ENCODE assay signal across 9 cellular contexts in genomic region chr2:191927991-191928390, GRCh38.
DNase-seq lines count a peak whose midpoint lies in the region; ATAC-seq, FAIRE-seq and TF ChIP-seq lines count a peak whose summit lies in the region.
"Had no signal": no experiment of that assay in that cellular context is flagged by ENCODE, and none has a peak within 500 bp of the region (broad histone marks: within the 10 kb centered on the region; RNA-seq: fewer than 3 reads in every experiment).

No MANE protein-coding gene starts in this region.

- H2AK5ac ChIP-seq in H1 (ENCODE audit: low read depth, low read length) = no peak overlapping the region

- no peaks in the 10 kb centered on the region for H3K36me3 ChIP-seq in H1 (ENCODE audit: control insufficient read depth in 2 of 4, insufficient read depth in 4 of 4, low read length in 3 of 4)

- no peak for ATAC-seq in HG03521 (IDR thresholded peaks at IDR 0.05; ENCODE audit: unreplicated experiment)

- no peak for TF ChIP-seq RAD21 in H1 (IDR thresholded peaks at IDR 0.05 in 1 of 2, conservative IDR thresholded peaks at IDR 0.05 in 1 of 2; ENCODE audit: low read depth in 2 of 2, low read length in 2 of 2)

- TF ChIP-seq EP300 in H1 (IDR thresholded peaks at IDR 0.05; ENCODE audit: borderline replicate concordance in 1 of 2, low read depth in 2 of 2, low read length in 2 of 2) = no peak

- no peak for DNase-seq in GM12892 (ENCODE audit: insufficient read length)
- DNase-seq in NCI-H2107 treated with DMSO at 0.1 percent for 48 hours (lab: John Stamatoyannopoulos, UW; ENCODE audit: unreplicated experiment) = peak; percentile 85
- no peak for DNase-seq in H1 (ENCODE audit: low read depth in 1 of 2, low spot score in 2 of 2)
- DNase-seq in osteocyte (ENCODE audit: extremely low spot score, unreplicated experiment) = no peak
- DNase-seq in activated CD4-positive, alpha-beta T cell treated with anti-CD3 and anti-CD28 coated beads, Interleukin-2, amount 10 ng/mL, durations not matched to agents 7 days and 5 days = no peak
- no peak for DNase-seq in occipital lobe (lab: John Stamatoyannopoulos, UW)
- DNase-seq: activated B cell treated with CpG ODN at 0.5 μM for 24 hours had no signal

- TF ChIP-seq CTCF in H1 (IDR thresholded peaks at IDR 0.05; ENCODE audit: control extremely low read depth in 1 of 3, insufficient read depth in 1 of 3, low read depth in 1 of 3, low read length in 3 of 3) (no peak), osteocyte (IDR thresholded peaks at IDR 0.05) (no peak)

- H2BK12ac ChIP-seq in H1 (ENCODE audit: low read depth, low read length) = no peak overlapping the region

- H3K79me2 ChIP-seq in H1 (ENCODE audit: control insufficient read depth in 1 of 2, insufficient read depth in 2 of 2, low read length in 2 of 2) = no peaks in the 10 kb centered on the region

- FAIRE-seq in GM12892 (lab: Jason Lieb, UNC) (peak; percentile 64), H1 (lab: Jason Lieb, UNC) (no peak)

- no peak overlapping the region for H4K8ac ChIP-seq in H1 (ENCODE audit: extremely low read depth, insufficient read depth, low read length)

- H3K4me3 ChIP-seq in H1 (ENCODE audit: extremely low read depth in 1 of 4, insufficient read depth in 2 of 4, low read depth in 3 of 4, low read length in 4 of 4) = peak overlapping the region in 1 of 4 experiments; percentile 28; a peak in 1 of 8 replicates

- H4K91ac ChIP-seq in H1 (replicated peaks; ENCODE audit: insufficient read length, low read length) = no peak overlapping the region

- H3K56ac ChIP-seq in H1 (replicated peaks; ENCODE audit: insufficient read length, low read depth, low read length) = no peak overlapping the region

- H3K18ac ChIP-seq in H1 (ENCODE audit: extremely low read depth, low read length) = peak overlapping the region; percentile 25; the same call in 1 of the 2 replicates

- peak overlapping the region; percentile 18 for H2BK120ac ChIP-seq in H1 (replicated peaks; ENCODE audit: low read depth, low read length)

- no peak overlapping the region for H2BK15ac ChIP-seq in H1 (ENCODE audit: low read length)

- no peaks in the 10 kb centered on the region for H3K79me1 ChIP-seq in H1 (ENCODE audit: low read depth, low read length)

- no peaks in the 10 kb centered on the region for H4K20me1 ChIP-seq in H1 (replicated peaks in 1 of 2; ENCODE audit: control insufficient read depth in 1 of 2, insufficient read depth in 2 of 2, low read length in 2 of 2)

- H4K5ac ChIP-seq in H1 (ENCODE audit: insufficient read length, low read depth, low read length) = peak overlapping the region; percentile 23

- peak overlapping the region; percentile 11 for H3K4me3 Mint-ChIP-seq in osteocyte (ENCODE audit: unreplicated experiment)
- no peak overlapping the region for H3K4me3 Mint-ChIP-seq in activated CD4-positive, alpha-beta T cell treated with anti-CD3 and anti-CD28 coated beads, Interleukin-2, amount 10 ng/mL, durations not matched to agents 7 days and 5 days
- H3K4me3 Mint-ChIP-seq: activated B cell treated with CpG ODN at 0.5 μM for 24 hours; activated naive CD8-positive, alpha-beta T cell had no signal

- H3K4me2 ChIP-seq in H1 (ENCODE audit: insufficient read depth in 1 of 2, low read depth in 2 of 2, low read length in 2 of 2) = peak overlapping the region; percentile 43 to 63

- H3K27me3 Mint-ChIP-seq in osteocyte (ENCODE audit: unreplicated experiment) = no peaks in the 10 kb centered on the region
- peaks cover 8% of the 10 kb centered on the region for H3K27me3 Mint-ChIP-seq in activated CD4-positive, alpha-beta T cell treated with anti-CD3 and anti-CD28 coated beads, Interleukin-2, amount 10 ng/mL, durations not matched to agents 7 days and 5 days
- H3K27me3 Mint-ChIP-seq: activated B cell treated with CpG ODN at 0.5 μM for 24 hours had no signal

- no peak for TF ChIP-seq POLR2A in GM12892 (IDR thresholded peaks at IDR 0.05; ENCODE audit: low read depth, low read length)
- TF ChIP-seq POLR2A in H1 (IDR thresholded peaks at IDR 0.05; ENCODE audit: control extremely low read depth in 1 of 2, low read depth in 2 of 2, low read length in 2 of 2) = no peak

- POLR2A ChIA-PET in H1 (lab: Charles Lee; ENCODE audit: partially characterized antibody) = no interaction called here
- POLR2A ChIA-PET in activated CD4-positive, alpha-beta T cell treated with anti-CD3 and anti-CD28 coated beads, Interleukin-2, amount 10 ng/mL, durations not matched to agents 7 days and 5 days (lab: Charles Lee) = no interaction called here

- CTCF ChIA-PET in H1 (lab: Charles Lee; ENCODE audit: partially characterized antibody) = interaction anchor here (1.0 to 2.0 kb wide), 6 partner anchors 11 to 116 kb away, joined by 3 to 6 read pairs (median 4); no protein-coding TSS in a partner anchor
- CTCF ChIA-PET in activated CD4-positive, alpha-beta T cell treated with anti-CD3 and anti-CD28 coated beads, Interleukin-2, amount 10 ng/mL, durations not matched to agents 7 days and 5 days (lab: Charles Lee) = no interaction called here

- H3K27ac ChIP-seq in H1 (ENCODE audit: low read depth, low read length) = no peak overlapping the region

- peaks cover 37% of the 10 kb centered on the region for H3K4me1 Mint-ChIP-seq in osteocyte (ENCODE audit: unreplicated experiment)
- H3K4me1 Mint-ChIP-seq in activated CD4-positive, alpha-beta T cell treated with anti-CD3 and anti-CD28 coated beads, Interleukin-2, amount 10 ng/mL, durations not matched to agents 7 days and 5 days = no peaks in the 10 kb centered on the region

- no peaks in the 10 kb centered on the region for H3K23me2 ChIP-seq in H1 (ENCODE audit: low read depth, low read length)

- peak overlapping the region; percentile 37; the same call in 1 of the 2 replicates for H2BK5ac ChIP-seq in H1 (ENCODE audit: low read depth, low read length)

- H3K14ac ChIP-seq in H1 (ENCODE audit: insufficient read length) = no peak overlapping the region

- no peaks in the 10 kb centered on the region for H3K9me3 Mint-ChIP-seq in osteocyte (ENCODE audit: unreplicated experiment)
- no peaks in the 10 kb centered on the region for H3K9me3 Mint-ChIP-seq in activated CD4-positive, alpha-beta T cell treated with anti-CD3 and anti-CD28 coated beads, Interleukin-2, amount 10 ng/mL, durations not matched to agents 7 days and 5 days
- H3K9me3 Mint-ChIP-seq: activated B cell treated with CpG ODN at 0.5 μM for 24 hours had no signal

- no peak overlapping the region for H3K9ac ChIP-seq in H1 (replicated peaks in 1 of 4; ENCODE audit: extremely low read depth in 1 of 4, low read depth in 3 of 4, low read length in 3 of 4)

- no peaks in the 10 kb centered on the region for H3K27me3 ChIP-seq in H1 (replicated peaks in 1 of 4; ENCODE audit: control insufficient read depth in 3 of 4, extremely low read depth in 1 of 4, insufficient read depth in 3 of 4, low read length in 3 of 4)

- H2BK20ac ChIP-seq in H1 (ENCODE audit: low read length) = no peak overlapping the region

- H3K4me1 ChIP-seq in H1 (replicated peaks in 1 of 4; ENCODE audit: control insufficient read depth in 3 of 4, insufficient read depth in 4 of 4, low read length in 3 of 4) = peaks cover 0 to 12% (median 9%) of the 10 kb centered on the region in 4 experiments; a peak in 4 of 7 replicates

- H2AFZ ChIP-seq in H1 (ENCODE audit: low read length) = peak overlapping the region; percentile 93; the same call in 1 of the 2 replicates

- no peaks in the 10 kb centered on the region for H3K36me3 Mint-ChIP-seq in osteocyte (ENCODE audit: unreplicated experiment)
- H3K36me3 Mint-ChIP-seq in activated CD4-positive, alpha-beta T cell treated with anti-CD3 and anti-CD28 coated beads, Interleukin-2, amount 10 ng/mL, durations not matched to agents 7 days and 5 days (ENCODE audit: low read depth) = no peaks in the 10 kb centered on the region
- H3K36me3 Mint-ChIP-seq: activated naive CD8-positive, alpha-beta T cell had no signal

- WGBS in H1 (ENCODE audit: extremely low coverage in 1 of 2, insufficient coverage in 1 of 2, insufficient read length in 1 of 2, insufficient replicate concordance in 2 of 2, low coverage in 1 of 2, low lambda C conversion rate in 2 of 2, missing lambda C conversion rate in 1 of 2), 2 experiments = 37% methylated on average over 3 of the region's 3 CpGs; no CpG with 5 or more reads in 1 of the 2 experiments

- no peak overlapping the region for H3K4ac ChIP-seq in H1 (replicated peaks; ENCODE audit: insufficient read length, low read depth, low read length)

- peak overlapping the region; percentile 90 for H3K27ac Mint-ChIP-seq in osteocyte (ENCODE audit: unreplicated experiment)
- no peak overlapping the region for H3K27ac Mint-ChIP-seq in activated CD4-positive, alpha-beta T cell treated with anti-CD3 and anti-CD28 coated beads, Interleukin-2, amount 10 ng/mL, durations not matched to agents 7 days and 5 days
- H3K27ac Mint-ChIP-seq: activated B cell treated with CpG ODN at 0.5 μM for 24 hours; activated naive CD8-positive, alpha-beta T cell had no signal

- no peak overlapping the region for H3K23ac ChIP-seq in H1 (ENCODE audit: insufficient read length)

- no peaks in the 10 kb centered on the region for H3K9me3 ChIP-seq in H1 (ENCODE audit: insufficient read depth in 2 of 2, low read depth in 1 of 2, low read length in 1 of 2)

TF ChIP-seq in H1, 55 proteins besides CTCF, POLR2A, EP300 and RAD21:
- TF ChIP-seq NRF1 (IDR thresholded peaks at IDR 0.05; ENCODE audit: low read depth, low read length) (no peak), RBBP5 (IDR thresholded peaks at IDR 0.05; ENCODE audit: borderline replicate concordance, low read depth, low read length) (no peak)
